ENCODE assay signal across 26 cellular contexts in the genomic region with DNA sequence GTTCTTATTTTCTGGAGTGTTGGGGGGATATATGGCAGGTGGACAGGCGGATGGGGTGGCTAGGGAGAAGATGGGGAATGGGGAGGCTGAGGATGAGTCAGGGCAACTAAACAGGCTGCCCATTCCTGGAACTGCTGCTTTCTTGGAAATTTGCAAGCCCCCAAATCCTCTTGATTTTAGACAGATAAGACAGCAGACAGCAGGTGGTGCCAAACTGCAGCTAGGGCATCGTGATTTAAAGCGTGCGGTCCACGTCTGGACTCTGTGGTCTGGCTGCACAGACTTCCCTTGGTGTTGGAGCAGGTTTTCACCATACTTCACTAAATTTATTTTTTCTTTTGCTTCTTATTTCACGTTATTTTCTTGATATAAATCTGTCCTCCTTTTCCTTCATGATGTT. TPM values are rescaled to one million over a fixed set of nuclear protein-coding genes. Genes with fewer than 3 reads are reported as not detected.
DNase-seq lines count a peak whose midpoint lies in the region; ATAC-seq and TF ChIP-seq lines count a peak whose summit lies in the region.
"Had no signal": no experiment of that assay in that cellular context is flagged by ENCODE, and none has a peak within 500 bp of the region (broad histone marks: within the 10 kb centered on the region; RNA-seq: fewer than 3 reads in every experiment).

No MANE protein-coding gene starts in this region.

- H4K8ac ChIP-seq in trophoblast cell (ENCODE audit: low read depth, low read length): no peak overlapping the region

- H3K14ac ChIP-seq in trophoblast cell (ENCODE audit: low read length): no peak overlapping the region

- H3K27ac Mint-ChIP-seq in T-helper 17 cell: no peak overlapping the region
- H3K27ac Mint-ChIP-seq: activated CD4-positive, alpha-beta T cell treated with anti-CD3 and anti-CD28 coated beads, Interleukin-2, amount 10 ng/mL, durations not matched to agents 24 days and 14 days; activated naive CD4-positive, alpha-beta T cell treated with anti-CD3 and anti-CD28 coated beads, Interleukin-2, amount 50 U/mL, for 72 hours; stimulated activated memory B cell treated with anti-CD40 and anti-IgM and Interleukin-4, amounts not matched to agents 10 μg/mL and 1 μg/mL and 100 μg/mL, for 72 hours had no signal

- no peak overlapping the region for H2BK5ac ChIP-seq in trophoblast cell (ENCODE audit: low read depth, low read length, poor library complexity)

- H4K91ac ChIP-seq in trophoblast cell (ENCODE audit: low read depth, low read length): no peak overlapping the region

- H3K9me3 ChIP-seq in trophoblast cell (ENCODE audit: insufficient read depth, low read depth, low read length): no peaks in the 10 kb centered on the region
- no peaks in the 10 kb centered on the region for H3K9me3 ChIP-seq in T-helper 17 cell (ENCODE audit: control insufficient read depth, low read length, poor library complexity, severe bottlenecking)
- H3K9me3 ChIP-seq: BE2C, SJSA1 had no signal

- no peak overlapping the region for H3K4me3 Mint-ChIP-seq in T-helper 17 cell
- H3K4me3 Mint-ChIP-seq: activated CD4-positive, alpha-beta T cell treated with anti-CD3 and anti-CD28 coated beads, Interleukin-2, amount 10 ng/mL, durations not matched to agents 24 days and 14 days; stimulated activated memory B cell treated with anti-CD40 and anti-IgM and Interleukin-4, amounts not matched to agents 10 μg/mL and 1 μg/mL and 100 μg/mL, for 72 hours had no signal

- H3K27me3 ChIP-seq in trophoblast cell (ENCODE audit: insufficient read depth, low read length): no peaks in the 10 kb centered on the region
- H3K27me3 ChIP-seq: foreskin keratinocyte had no signal

- H3K36me3 Mint-ChIP-seq in T-helper 17 cell (ENCODE audit: low read depth): no peaks in the 10 kb centered on the region
- H3K36me3 Mint-ChIP-seq: activated naive CD4-positive, alpha-beta T cell treated with anti-CD3 and anti-CD28 coated beads, Interleukin-2, amount 50 U/mL, for 72 hours; stimulated activated memory B cell treated with anti-CD40 and anti-IgM and Interleukin-4, amounts not matched to agents 10 μg/mL and 1 μg/mL and 100 μg/mL, for 72 hours had no signal

- H3K4me3 ChIP-seq in GM12865 (ENCODE audit: low read depth, low read length) (no peak overlapping the region), trophoblast cell (ENCODE audit: low read depth, low read length) (no peak overlapping the region)
- H3K4me3 ChIP-seq: lung, SJSA1, smooth muscle cell had no signal

- H4K12ac ChIP-seq in trophoblast cell (ENCODE audit: low read depth, low read length): no peak overlapping the region

- ATAC-seq in T-helper 17 cell: no peak
- no peak for ATAC-seq in HG03175 (IDR thresholded peaks at IDR 0.05; ENCODE audit: unreplicated experiment)
- ATAC-seq: activated naive CD4-positive, alpha-beta T cell treated with anti-CD3 and anti-CD28 coated beads, Interleukin-2, amount 50 U/mL, for 72 hours; foreskin keratinocyte; HepG2; stimulated activated memory B cell treated with anti-CD40 and anti-IgM and Interleukin-4, amounts not matched to agents 10 μg/mL and 1 μg/mL and 100 μg/mL, for 72 hours had no signal

- no peak overlapping the region for H2AFZ ChIP-seq in trophoblast cell (ENCODE audit: insufficient read depth, low read length, poor library complexity)

- no peak overlapping the region for H3K23ac ChIP-seq in trophoblast cell (ENCODE audit: low read length)

- no peak overlapping the region for H3K4ac ChIP-seq in trophoblast cell (ENCODE audit: low read depth, low read length)

- no peak for TF ChIP-seq CTCF in GM12865 (IDR thresholded peaks at IDR 0.05; ENCODE audit: insufficient read depth, low read depth, low read length, missing control alignments)

- H2BK120ac ChIP-seq in trophoblast cell (ENCODE audit: insufficient read depth, low read length, poor library complexity): no peak overlapping the region

- H3K79me2 ChIP-seq in trophoblast cell (ENCODE audit: control insufficient read depth, insufficient read depth, low read length, poor library complexity): no peaks in the 10 kb centered on the region

- no peak overlapping the region for H3K18ac ChIP-seq in trophoblast cell (ENCODE audit: low read length)

- no peaks in the 10 kb centered on the region for H3K4me1 Mint-ChIP-seq in T-helper 17 cell
- H3K4me1 Mint-ChIP-seq: activated CD4-positive, alpha-beta T cell treated with anti-CD3 and anti-CD28 coated beads, Interleukin-2, amount 10 ng/mL, durations not matched to agents 24 days and 14 days; stimulated activated memory B cell treated with anti-CD40 and anti-IgM and Interleukin-4, amounts not matched to agents 10 μg/mL and 1 μg/mL and 100 μg/mL, for 72 hours had no signal

- no peak overlapping the region for H3K4me2 ChIP-seq in trophoblast cell (ENCODE audit: low read length)
- H3K4me2 ChIP-seq: smooth muscle cell had no signal

- H3K79me1 ChIP-seq in trophoblast cell (ENCODE audit: low read length): no peaks in the 10 kb centered on the region

- H3K4me1 ChIP-seq in trophoblast cell (ENCODE audit: control insufficient read depth in 1 of 2, insufficient read depth in 2 of 2, low read length in 2 of 2): peaks cover 0 to 3% of the 10 kb centered on the region in 2 experiments
- H3K4me1 ChIP-seq: BE2C, foreskin keratinocyte, SJSA1 had no signal

- no peak overlapping the region for H2AK5ac ChIP-seq in trophoblast cell (ENCODE audit: low read length)

- WGBS in trophoblast cell (ENCODE audit: extremely low coverage, insufficient coverage, insufficient read length): no CpG with 5 or more reads among the region's 6 CpGs

- H3K9ac ChIP-seq in trophoblast cell (ENCODE audit: low read length): peak overlapping the region; percentile 61

- peaks cover 39% of the 10 kb centered on the region for H3K27me3 Mint-ChIP-seq in T-helper 17 cell

- no peaks in the 10 kb centered on the region for H3K36me3 ChIP-seq in trophoblast cell (ENCODE audit: control insufficient read depth in 1 of 2, insufficient read depth in 2 of 2, low read length in 2 of 2)
- H3K36me3 ChIP-seq: BE2C, SJSA1 had no signal

- H3K27ac ChIP-seq in trophoblast cell (ENCODE audit: low read depth, low read length): no peak overlapping the region
- H3K27ac ChIP-seq: foreskin keratinocyte, HL-60, SJSA1 had no signal

- DNase-seq in GM12865 (ENCODE audit: low read depth) (peak; percentile 4), NCI-H69 (lab: John Stamatoyannopoulos, UW) (peak; percentile 7), dermis blood vessel endothelial cell (peak; percentile 5), trophoblast cell (no peak), NCI-H2171 (lab: John Stamatoyannopoulos, UW) (no peak), T-helper 17 cell (no peak)
- DNase-seq: activated CD4-positive, alpha-beta T cell treated with anti-CD3 and anti-CD28 coated beads, Interleukin-2, amount 10 ng/mL, durations not matched to agents 24 days and 14 days; aorta; BE2C; central memory CD4-positive, alpha-beta T cell; DMS79; foreskin keratinocyte; islet precursor cell; NCI-H1105 treated with DMSO at 0.1 percent for 48 hours; NCI-H2107 had no signal

- no peak overlapping the region for H2BK12ac ChIP-seq in trophoblast cell (ENCODE audit: low read length)

RNA-seq across cellular contexts. Expression of gene KRT24, which starts 10.9 kb away (rescaled TPM):
- not detected in 2 replicates for total RNA-seq in dermis blood vessel endothelial cell
- polyA plus RNA-seq in trophoblast cell (2013): 0.03 TPM in 1 of 2 replicates, not detected in the other
- total RNA-seq in T-helper 17 cell: not detected
- total RNA-seq: activated CD4-positive, alpha-beta T cell treated with anti-CD3 and anti-CD28 coated beads, Interleukin-2, amount 10 ng/mL, durations not matched to agents 24 days and 14 days; activated naive CD4-positive, alpha-beta T cell treated with anti-CD3 and anti-CD28 coated beads, Interleukin-2, amount 50 U/mL, for 72 hours; aorta; HepG2; LHCN-M2; lung; SJSA1; smooth muscle cell; T-helper 1 cell treated with Interleukin-12 subunit alpha and Interleukin-12 subunit beta and Interleukin-4 antibody, amounts not matched to agents 30 ng/mL and 1 ng/mL, for 36 hours; temporal lobe had no signal
- polyA plus RNA-seq: HepG2, smooth muscle cell had no signal

RNA-seq across cellular contexts. Expression of gene KRT25, which starts 40.7 kb away (rescaled TPM):
- total RNA-seq in dermis blood vessel endothelial cell (not detected in 2 replicates), T-helper 17 cell (not detected)
- not detected in 2 replicates for polyA plus RNA-seq in trophoblast cell (2013)
- total RNA-seq: activated CD4-positive, alpha-beta T cell treated with anti-CD3 and anti-CD28 coated beads, Interleukin-2, amount 10 ng/mL, durations not matched to agents 24 days and 14 days; activated naive CD4-positive, alpha-beta T cell treated with anti-CD3 and anti-CD28 coated beads, Interleukin-2, amount 50 U/mL, for 72 hours; aorta; foreskin keratinocyte; HepG2; LHCN-M2; lung; SJSA1; smooth muscle cell; T-helper 1 cell treated with Interleukin-12 subunit alpha and Interleukin-12 subunit beta and Interleukin-4 antibody, amounts not matched to agents 30 ng/mL and 1 ng/mL, for 36 hours had no signal
- polyA plus RNA-seq: aorta, foreskin keratinocyte, HepG2, lung, smooth muscle cell had no signal

RNA-seq across cellular contexts. Expression of gene KRT222, which starts 49.5 kb away (rescaled TPM):
- 0.34 and 0.79 TPM in 2 replicates for total RNA-seq in dermis blood vessel endothelial cell
- 0.08 and 0.10 TPM in 2 replicates for polyA plus RNA-seq in trophoblast cell (2013)
- total RNA-seq in T-helper 17 cell: not detected
- total RNA-seq: activated CD4-positive, alpha-beta T cell treated with anti-CD3 and anti-CD28 coated beads, Interleukin-2, amount 10 ng/mL, durations not matched to agents 24 days and 14 days; activated naive CD4-positive, alpha-beta T cell treated with anti-CD3 and anti-CD28 coated beads, Interleukin-2, amount 50 U/mL, for 72 hours; HepG2; LHCN-M2; SJSA1; smooth muscle cell; T-helper 1 cell treated with Interleukin-12 subunit alpha and Interleukin-12 subunit beta and Interleukin-4 antibody, amounts not matched to agents 30 ng/mL and 1 ng/mL, for 36 hours had no signal
- polyA plus RNA-seq: aorta, HepG2, smooth muscle cell had no signal

RNA-seq across cellular contexts. Expression of gene KRT26, which starts 57.5 kb away (rescaled TPM):
- total RNA-seq in dermis blood vessel endothelial cell (not detected in 2 replicates), T-helper 17 cell (not detected)
- polyA plus RNA-seq in trophoblast cell (2013): not detected in 2 replicates
- total RNA-seq: activated CD4-positive, alpha-beta T cell treated with anti-CD3 and anti-CD28 coated beads, Interleukin-2, amount 10 ng/mL, durations not matched to agents 24 days and 14 days; activated naive CD4-positive, alpha-beta T cell treated with anti-CD3 and anti-CD28 coated beads, Interleukin-2, amount 50 U/mL, for 72 hours; aorta; foreskin keratinocyte; HepG2; LHCN-M2; lung; SJSA1; smooth muscle cell; T-helper 1 cell treated with Interleukin-12 subunit alpha and Interleukin-12 subunit beta and Interleukin-4 antibody, amounts not matched to agents 30 ng/mL and 1 ng/mL, for 36 hours; temporal lobe had no signal
- polyA plus RNA-seq: aorta, foreskin keratinocyte, HepG2, lung, smooth muscle cell had no signal

Comparison
In these comparisons a context has a peak if more than half of its experiments do, and no peak if none do; other contexts are left out.
1. DNase-seq: peak in GM12865 (single experiment), NCI-H69 (single experiment) and dermis blood vessel endothelial cell (single experiment); none in trophoblast cell (0 of 2), NCI-H2171 (single experiment) and T-helper 17 cell (0 of 3).